Comparison of ENCODE assay signal across 8 cellular contexts in the genomic region with DNA sequence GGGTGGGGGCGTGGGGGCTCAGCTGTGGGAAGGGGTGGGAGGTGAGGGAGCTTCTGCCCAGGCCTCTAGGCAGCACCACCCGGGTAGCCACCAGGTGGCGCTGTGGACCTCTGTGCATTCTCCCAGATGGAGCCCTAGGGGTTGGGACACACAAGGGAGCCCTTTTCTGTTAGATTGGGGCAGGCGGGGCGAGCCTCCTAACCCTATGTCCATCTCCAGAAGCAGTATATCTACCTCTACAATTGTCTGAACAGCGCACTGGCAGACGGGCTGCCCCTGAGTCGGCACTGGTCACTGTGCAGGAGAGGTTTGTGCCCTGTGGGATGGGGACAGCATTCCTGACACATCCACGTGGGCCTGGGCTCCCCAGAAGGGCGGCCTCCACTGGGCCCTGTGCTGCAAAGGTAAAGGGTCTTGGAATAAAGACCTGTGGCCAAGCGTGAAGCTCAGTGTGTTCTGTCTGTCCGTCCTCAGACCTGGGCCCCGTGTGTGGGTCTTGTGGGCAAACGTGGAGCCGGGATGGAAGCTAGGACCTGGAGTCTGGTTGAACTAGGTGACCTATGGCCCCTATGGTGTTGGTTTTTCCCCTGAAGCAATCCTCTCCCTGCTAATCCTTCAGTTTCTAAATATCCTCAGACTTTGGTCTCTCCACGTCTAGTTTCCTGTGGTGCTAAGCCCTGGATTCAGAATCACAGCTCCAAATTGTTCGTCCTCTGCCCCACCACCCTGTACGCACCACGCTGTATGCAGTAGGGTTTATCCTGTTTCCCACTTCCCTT. TPM values are rescaled to one million over a fixed set of nuclear protein-coding genes. Genes with fewer than 3 reads are reported as not detected.
DNase-seq lines count a peak whose midpoint lies in the region; ATAC-seq and TF ChIP-seq lines count a peak whose summit lies in the region.

No MANE protein-coding gene starts in this region.

- DNase-seq in DMS 273 (lab: John Stamatoyannopoulos, UW; ENCODE audit: unreplicated experiment) (peak; percentile 95), HT-29 (ENCODE audit: low spot score) (peak; percentile 84), RWPE2 (ENCODE audit: low spot score) (no peak), foreskin keratinocyte (no peak), trophoblast cell (peak; percentile 65 to 86), ureter (ENCODE audit: low spot score) (peak; percentile 77)
- DNase-seq in activated effector memory CD4-positive, alpha-beta T cell treated with Interleukin-2 at 50 U/mL for 16 hours = peak; percentile 61

- H2AK5ac ChIP-seq in trophoblast cell (ENCODE audit: low read length) = no peak overlapping the region

- H2AFZ ChIP-seq in trophoblast cell (ENCODE audit: insufficient read depth, low read length, poor library complexity) = no peak overlapping the region

- no peaks in the 10 kb centered on the region for H3K79me2 ChIP-seq in trophoblast cell (ENCODE audit: control insufficient read depth, insufficient read depth, low read length, poor library complexity)

- no peak overlapping the region for H2BK5ac ChIP-seq in trophoblast cell (ENCODE audit: low read depth, low read length, poor library complexity)

- H3K36me3 ChIP-seq in RWPE2 (ENCODE audit: low read depth) (no peaks in the 10 kb centered on the region), trophoblast cell (ENCODE audit: control insufficient read depth in 1 of 2, insufficient read depth in 2 of 2, low read length in 2 of 2) (no peaks in the 10 kb centered on the region)

- no peaks in the 10 kb centered on the region for H3K79me1 ChIP-seq in trophoblast cell (ENCODE audit: low read length)

- H2BK12ac ChIP-seq in trophoblast cell (ENCODE audit: low read length) = no peak overlapping the region

- H4K8ac ChIP-seq in trophoblast cell (ENCODE audit: low read depth, low read length) = no peak overlapping the region

- H3K4me3 ChIP-seq in RWPE2 (ENCODE audit: severe bottlenecking) = no peak overlapping the region
- H3K4me3 ChIP-seq in trophoblast cell (ENCODE audit: low read depth, low read length) = no peak overlapping the region

- no peak overlapping the region for H3K4me2 ChIP-seq in trophoblast cell (ENCODE audit: low read length)

- no peaks in the 10 kb centered on the region for H3K9me3 ChIP-seq in RWPE2 (ENCODE audit: severe bottlenecking)
- H3K9me3 ChIP-seq in trophoblast cell (ENCODE audit: insufficient read depth, low read depth, low read length) = no peaks in the 10 kb centered on the region

- H3K27me3 ChIP-seq in RWPE2 (ENCODE audit: insufficient read depth, poor library complexity, severe bottlenecking) (peaks cover 3% of the 10 kb centered on the region), foreskin keratinocyte (peaks cover 20% of the 10 kb centered on the region), trophoblast cell (ENCODE audit: insufficient read depth, low read length) (peaks cover 14% of the 10 kb centered on the region)

- ATAC-seq in RWPE2 (ENCODE audit: low read depth) = peak; percentile 65
- ATAC-seq in foreskin keratinocyte = peak; percentile 52
- no peak for ATAC-seq in GM18498 (IDR thresholded peaks at IDR 0.05; ENCODE audit: unreplicated experiment)

- H4K91ac ChIP-seq in trophoblast cell (ENCODE audit: low read depth, low read length) = no peak overlapping the region

- WGBS in trophoblast cell (ENCODE audit: extremely low coverage, insufficient coverage, insufficient read length) = no CpG with 5 or more reads among the region's 19 CpGs

- no peak overlapping the region for H3K27ac ChIP-seq in RWPE2 (ENCODE audit: poor library complexity, severe bottlenecking)
- H3K27ac ChIP-seq in foreskin keratinocyte = no peak overlapping the region
- no peak overlapping the region for H3K27ac ChIP-seq in trophoblast cell (ENCODE audit: low read depth, low read length)

- H3K4me1 ChIP-seq in RWPE2 (ENCODE audit: insufficient read depth, poor library complexity, severe bottlenecking) = no peaks in the 10 kb centered on the region
- no peaks in the 10 kb centered on the region for H3K4me1 ChIP-seq in foreskin keratinocyte
- H3K4me1 ChIP-seq in trophoblast cell (ENCODE audit: control insufficient read depth in 1 of 2, insufficient read depth in 2 of 2, low read length in 2 of 2) = peaks cover 0 to 3% of the 10 kb centered on the region in 2 experiments

- H4K12ac ChIP-seq in trophoblast cell (ENCODE audit: low read depth, low read length) = no peak overlapping the region

- no peak overlapping the region for H3K4ac ChIP-seq in trophoblast cell (ENCODE audit: low read depth, low read length)

- TF ChIP-seq CTCF in RWPE2 (IDR thresholded peaks at IDR 0.05; ENCODE audit: poor library complexity, severe bottlenecking) = peak; percentile 76
- TF ChIP-seq CTCF in foreskin keratinocyte (conservative IDR thresholded peaks at IDR 0.05) = peak; percentile 73

- no peak overlapping the region for H3K14ac ChIP-seq in trophoblast cell (ENCODE audit: low read length)

- no peak overlapping the region for H3K23ac ChIP-seq in trophoblast cell (ENCODE audit: low read length)

- no peak overlapping the region for H2BK120ac ChIP-seq in trophoblast cell (ENCODE audit: insufficient read depth, low read length, poor library complexity)

- H3K18ac ChIP-seq in trophoblast cell (ENCODE audit: low read length) = no peak overlapping the region

- H3K9ac ChIP-seq in trophoblast cell (ENCODE audit: low read length) = no peak overlapping the region

RNA-seq across cellular contexts. Expression of a gene that starts 4.4 kb away (rescaled TPM):
- 0.18 and 0.42 TPM in 2 replicates for total RNA-seq in HT-29 (2014; rRNA removed; shearing (Covaris generic))
- total RNA-seq in foreskin keratinocyte (0.21 and 0.78 TPM in 2 replicates), ureter (9.2 TPM)
- 0.31 and 0.39 TPM in 2 replicates for polyA plus RNA-seq in foreskin keratinocyte
- polyA plus RNA-seq in trophoblast cell (2013) = 0.04 and 0.10 TPM in 2 replicates

RNA-seq across cellular contexts. Expression of a gene that starts 28.8 kb away (rescaled TPM):
- total RNA-seq in HT-29 (2014; rRNA removed; shearing (Covaris generic)) = 16.3 and 16.8 TPM in 2 replicates
- total RNA-seq in foreskin keratinocyte = not detected in 2 replicates
- polyA plus RNA-seq in foreskin keratinocyte = not detected in 2 replicates
- polyA plus RNA-seq in trophoblast cell (2013) = not detected in 2 replicates
- 4.2 TPM for total RNA-seq in ureter

RNA-seq across cellular contexts. Expression of a gene that starts 44.7 kb away (rescaled TPM):
- total RNA-seq in HT-29 (2014; rRNA removed; shearing (Covaris generic)) = 17.0 and 21.2 TPM in 2 replicates
- total RNA-seq in foreskin keratinocyte (21.9 and 26.0 TPM in 2 replicates), ureter (79.5 TPM)
- polyA plus RNA-seq in foreskin keratinocyte = 28.7 and 28.8 TPM in 2 replicates
- 20.3 and 20.9 TPM in 2 replicates for polyA plus RNA-seq in trophoblast cell (2013)

Comparison
In these comparisons a context has a peak if more than half of its experiments do, and no peak if none do; other contexts are left out.
1. DNase-seq: peak in DMS 273 (single experiment), HT-29 (single experiment), activated effector memory CD4-positive, alpha-beta T cell treated with Interleukin-2 at 50 U/mL for 16 hours (single experiment), trophoblast cell (2 of 2) and ureter (single experiment); none in RWPE2 (single experiment) and foreskin keratinocyte (0 of 2).